ENCODE assay signal across 19 cellular contexts in genomic region chr4:3519468-3520264, GRCh38. TPM values are rescaled to one million over a fixed set of nuclear protein-coding genes. Genes with fewer than 3 reads are reported as not detected.
"Had no signal": no experiment of that assay in that cellular context is flagged by ENCODE, and none has a peak within 500 bp of the region (broad histone marks: within the 10 kb centered on the region; RNA-seq: fewer than 3 reads in every experiment).

No MANE protein-coding gene starts in this region.

- H3K27ac Mint-ChIP-seq: activated naive CD8-positive, alpha-beta T cell had no signal

- H3K9me3 ChIP-seq: heart left ventricle, thoracic aorta, upper lobe of right lung had no signal

- H3K36me3 Mint-ChIP-seq: activated naive CD8-positive, alpha-beta T cell had no signal

- H3K4me3 ChIP-seq: coronary artery, heart left ventricle, skin epidermis, thoracic aorta, upper lobe of right lung had no signal

- H3K4me3 Mint-ChIP-seq: activated naive CD8-positive, alpha-beta T cell; brain; central memory CD8-positive, alpha-beta T cell; naive thymus-derived CD8-positive, alpha-beta T cell had no signal

- H3K27me3 ChIP-seq: heart left ventricle, upper lobe of right lung had no signal

- ATAC-seq: activated CD4-positive, CD25-positive, alpha-beta regulatory T cell treated with anti-CD3 and anti-CD28 coated beads, Interleukin-2, amount 50 U/mL, for 24 hours; heart left ventricle; naive thymus-derived CD8-positive, alpha-beta T cell; upper lobe of right lung had no signal

- H3K4me1 ChIP-seq: heart left ventricle, upper lobe of right lung had no signal

- H3K9me3 Mint-ChIP-seq: brain; central memory CD8-positive, alpha-beta T cell; naive thymus-derived CD8-positive, alpha-beta T cell had no signal

- H3K27ac ChIP-seq: coronary artery, heart left ventricle, skin epidermis, thoracic aorta, upper lobe of right lung had no signal

- DNase-seq: activated CD8-positive, alpha-beta memory T cell treated with anti-CD3 and anti-CD28 coated beads for 24 hours; activated gamma-delta T cell; amygdala; erythroblast; foreskin melanocyte; mesenchymal stem cell; naive thymus-derived CD8-positive, alpha-beta T cell; nucleus accumbens; stimulated activated CD4-positive, alpha-beta T cell treated with anti-CD3 and anti-CD28 coated beads, Interleukin-4, amount 100 ng/mL, for 1 hour; T-helper 9 cell; upper lobe of right lung had no signal

- H3K27me3 Mint-ChIP-seq: activated naive CD8-positive, alpha-beta T cell; brain; central memory CD8-positive, alpha-beta T cell; naive thymus-derived CD8-positive, alpha-beta T cell had no signal

- H3K4me1 Mint-ChIP-seq: brain; central memory CD8-positive, alpha-beta T cell had no signal

RNA-seq across cellular contexts. Expression of gene DOK7, which starts 56.6 kb away (rescaled TPM):
- total RNA-seq: naive thymus-derived CD8-positive, alpha-beta T cell had no signal
